8 cellular contexts compared by ENCODE assay signal in genomic region chr6:31659649-31660223, GRCh38. TPM values are rescaled to one million over a fixed set of nuclear protein-coding genes. Genes with fewer than 3 reads are reported as not detected.
DNase-seq lines count a peak whose midpoint lies in the region; ATAC-seq and TF ChIP-seq lines count a peak whose summit lies in the region.

No MANE protein-coding gene starts in this region.

- no peaks in the 10 kb centered on the region for H3K27me3 ChIP-seq in GM06990 (replicated peaks; ENCODE audit: control insufficient read depth, insufficient read depth, low read length)
- H3K27me3 ChIP-seq in colonic mucosa: no peaks in the 10 kb centered on the region

- H3K27ac Mint-ChIP-seq in mesothelial cell of epicardium: peak overlapping the region; percentile 91

- no peak for ATAC-seq in HG02642 (IDR thresholded peaks at IDR 0.05; ENCODE audit: poor library complexity, unreplicated experiment)
- ATAC-seq in HG03521 (IDR thresholded peaks at IDR 0.05; ENCODE audit: unreplicated experiment): no peak

- H3K9me3 Mint-ChIP-seq in mesothelial cell of epicardium: no peaks in the 10 kb centered on the region

- no peaks in the 10 kb centered on the region for H3K27me3 Mint-ChIP-seq in mesothelial cell of epicardium (ENCODE audit: low read depth)

- intact Hi-C loops in colonic mucosa (cut with DNase I): loop anchor here (5.0 kb wide), 1 partner anchor 37 kb away; the partner anchor contains the start of gene PRRC2A

- peak overlapping the region; percentile 89 for H3K27ac ChIP-seq in colonic mucosa

- H3K4me1 Mint-ChIP-seq in mesothelial cell of epicardium: peaks cover 55% of the 10 kb centered on the region

- peak overlapping the region; percentile 86 for H3K4me3 Mint-ChIP-seq in mesothelial cell of epicardium

- TF ChIP-seq CTCF in GM06990 (IDR thresholded peaks at IDR 0.05; ENCODE audit: insufficient read depth, low read length, poor library complexity, severe bottlenecking) (no peak), colonic mucosa (IDR thresholded peaks at IDR 0.05) (no peak), mesothelial cell of epicardium (IDR thresholded peaks at IDR 0.05; ENCODE audit: unreplicated experiment) (no peak)

- H3K4me1 ChIP-seq in colonic mucosa: peaks cover 26% of the 10 kb centered on the region

- H3K4me3 ChIP-seq in GM06990 (replicated peaks; ENCODE audit: low read depth, low read length): peak overlapping the region; percentile 92
- H3K4me3 ChIP-seq in colonic mucosa: peak overlapping the region; percentile 76

- H3K36me3 ChIP-seq in GM06990 (ENCODE audit: control insufficient read depth, insufficient read depth, low read length): peaks cover 11% of the 10 kb centered on the region
- no peaks in the 10 kb centered on the region for H3K36me3 ChIP-seq in colonic mucosa

- no peaks in the 10 kb centered on the region for H3K9me3 ChIP-seq in colonic mucosa

- DNase-seq in GM06990 (ENCODE audit: extremely low read depth, insufficient read length): no peak
- peak; percentile 55 for DNase-seq in NOMO-1 treated with DMSO at 0.1 percent for 48 hours (lab: John Stamatoyannopoulos, UW; ENCODE audit: unreplicated experiment)
- no peak for DNase-seq in colonic mucosa
- DNase-seq in mesothelial cell of epicardium (ENCODE audit: low spot score in 2 of 2, unreplicated experiment in 2 of 2): no peak
- no peak for DNase-seq in GM19240 (ENCODE audit: insufficient read length, low spot score)
- no peak for DNase-seq in NCI-H226

- H3K9ac ChIP-seq in colonic mucosa (ENCODE audit: low read depth in 2 of 2, low read length in 2 of 2): peak overlapping the region; percentile 75 to 94

- peaks cover 9% of the 10 kb centered on the region for H3K36me3 Mint-ChIP-seq in mesothelial cell of epicardium

RNA-seq across cellular contexts. Expression of gene C6orf47, which starts 0.8 kb away (rescaled TPM):
- total RNA-seq in colonic mucosa: 10 to 100 TPM; 28.3 to 32.8 TPM
- 19.0 to 19.3 TPM (median 19.2 TPM) in 3 replicates for total RNA-seq in mesothelial cell of epicardium

RNA-seq across cellular contexts. Expression of gene APOM, which starts 4.0 kb away (rescaled TPM):
- total RNA-seq in colonic mucosa (1 to 10 TPM; 1.6 to 2.4 TPM), mesothelial cell of epicardium (2.4 to 3.4 TPM (median 3.1 TPM) in 3 replicates)

RNA-seq across cellular contexts. Expression of gene GPANK1, which starts 5.1 kb away (rescaled TPM):
- total RNA-seq in colonic mucosa (10 to 100 TPM; 11.0 to 14.9 TPM), mesothelial cell of epicardium (12.7 to 14.8 TPM (median 14.3 TPM) in 3 replicates)

RNA-seq across cellular contexts. Expression of gene CSNK2B, which starts 6.1 kb away (rescaled TPM):
- total RNA-seq in colonic mucosa (100 to 1,000 TPM; 140 to 152 TPM), mesothelial cell of epicardium (155 to 157 TPM (median 157 TPM) in 3 replicates)

RNA-seq across cellular contexts. Expression of gene BAG6, which starts 7.3 kb away (rescaled TPM):
- total RNA-seq in colonic mucosa (100 to 1,000 TPM; 266 to 337 TPM), mesothelial cell of epicardium (327 to 338 TPM (median 338 TPM) in 3 replicates)
